1 cellular context compared by ENCODE assay signal in genomic region chr13:27620377-27621115, GRCh38.
A peak's percentile ranks its signal among the peaks of the same experiment; 100 is the strongest.
TF ChIP-seq lines count a peak whose summit lies in the region.

LNX2 (minus strand) TSS chr13:27620529; CDS start chr13:27581703, 38,826 bp downstream.

TF ChIP-seq in HCT116, 20 proteins besides CTCF, POLR2A, EP300 and RAD21 (continued from another document):
- TF ChIP-seq ZBTB33 (IDR thresholded peaks at IDR 0.05; ENCODE audit: extremely low read depth, insufficient replicate concordance, low read length): no peak
- TF ChIP-seq CEBPB (IDR thresholded peaks at IDR 0.05; ENCODE audit: low read depth): no peak
- TF ChIP-seq POLR2AphosphoS5 (IDR thresholded peaks at IDR 0.05; ENCODE audit: low read depth, low read length): peak; percentile 57
